In the genomic region with DNA sequence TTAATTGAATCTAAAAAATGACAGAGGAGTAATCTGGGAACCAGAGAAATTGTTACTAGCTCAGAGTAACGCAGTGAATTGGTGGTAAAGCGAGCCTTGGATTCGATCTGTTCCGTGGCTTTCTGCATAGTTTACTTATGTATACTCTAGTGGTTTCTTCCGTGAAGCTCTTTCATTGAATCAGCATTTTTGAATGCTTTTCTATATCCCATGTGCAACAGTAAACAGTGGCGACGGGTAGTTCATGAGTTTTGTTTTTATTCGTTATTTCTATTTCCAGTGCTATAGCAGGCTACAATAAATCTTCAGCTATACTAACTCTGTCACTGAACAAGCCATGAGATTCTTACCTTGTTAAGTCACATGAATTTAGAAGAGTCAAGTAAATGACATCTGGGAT, we compare ENCODE assay signal across 2 cellular contexts.
TF ChIP-seq lines count a peak whose summit lies in the region.

No MANE protein-coding gene starts in this region.

TF ChIP-seq in HepG2, 621 proteins besides CTCF, POLR2A, EP300 and RAD21:
- TF ChIP-seq MAFF (IDR thresholded peaks at IDR 0.05; ENCODE audit: low read depth, low read length): peak; percentile 35; the same call in 1 of the 2 replicates
- TF ChIP-seq DPF2 (CRISPR knock-in tag; IDR thresholded peaks at IDR 0.05; ENCODE audit: borderline replicate concordance, low read depth): no peak
- peak in 1 of 2 experiments; percentile 35; a peak in 2 of 4 replicates for TF ChIP-seq MAFK (conservative IDR thresholded peaks at IDR 0.05 in 1 of 2, IDR thresholded peaks at IDR 0.05 in 1 of 2; ENCODE audit: low read length in 2 of 2)
- no peak for TF ChIP-seq SNRNP70 (IDR thresholded peaks at IDR 0.05; ENCODE audit: low read depth, low read length)

TF ChIP-seq in GM12878, 131 proteins besides CTCF, POLR2A, EP300 and RAD21:
- no peak for TF ChIP-seq SKIL (IDR thresholded peaks at IDR 0.05; ENCODE audit: low read depth, poor library complexity, severe bottlenecking)
- TF ChIP-seq MYC (IDR thresholded peaks at IDR 0.05; ENCODE audit: insufficient read depth, insufficient read length, insufficient replicate concordance, low read length, severe bottlenecking): no peak
- no peak for TF ChIP-seq KDM1A (IDR thresholded peaks at IDR 0.05; ENCODE audit: borderline replicate concordance)
- TF ChIP-seq PML (IDR thresholded peaks at IDR 0.05; ENCODE audit: low read length): no peak
- TF ChIP-seq NR2F1 (conservative IDR thresholded peaks at IDR 0.05): no peak
